Comparison of ENCODE assay signal across 8 cellular contexts in genomic region chr10:80408198-80409085, GRCh38. TPM values are rescaled to one million over a fixed set of nuclear protein-coding genes. Genes with fewer than 3 reads are reported as not detected.
A peak's percentile ranks its signal among the peaks of the same experiment; 100 is the strongest.
DNase-seq lines count a peak whose midpoint lies in the region; ATAC-seq and TF ChIP-seq lines count a peak whose summit lies in the region.

TSS of gene PRXL2A (plus strand) at chr10:80408551. CDS start at chr10:80420468, 11,917 bp downstream.

- H3K4me1 ChIP-seq in gastroesophageal sphincter = peaks cover 0 to 55% (median 5%) of the 10 kb centered on the region in 3 donors

- H3K27me3 ChIP-seq in HL-60 (ENCODE audit: insufficient read depth, poor library complexity, severe bottlenecking) = peaks cover 29% of the 10 kb centered on the region
- H3K27me3 ChIP-seq in gastroesophageal sphincter = peaks cover 14% of the 10 kb centered on the region

- TF ChIP-seq POLR2A in gastroesophageal sphincter (IDR thresholded peaks at IDR 0.05) = peak in 1 of 2 donors; percentile 14

- in situ Hi-C loops in Caki2 (cut with HindIII; ENCODE audit: low pct_unique_long_range_greater_than_20kb, low sequenced_read_pairs) = no loop called here

- WGBS in gastroesophageal sphincter (ENCODE audit: low coverage in 1 of 2), 2 donors = 0% methylated on average over 8 to 10 of the region's 94 CpGs

- POLR2A ChIA-PET in RWPE1 (lab: Yijun Ruan, JAX; ENCODE audit: low non-redundant PET) = interaction anchor here (0.5 to 1.1 kb wide), 5 partner anchors 10 to 45 kb away, joined by 3 to 5 read pairs (median 4); no protein-coding TSS in a partner anchor

- no peaks in the 10 kb centered on the region for H3K36me3 ChIP-seq in gastroesophageal sphincter

- TF ChIP-seq EP300 in gastroesophageal sphincter (IDR thresholded peaks at IDR 0.05) = no peak

- no peak for TF ChIP-seq CTCF in HL-60 (IDR thresholded peaks at IDR 0.05; ENCODE audit: insufficient read depth, low read length)
- TF ChIP-seq CTCF in RWPE1 (conservative IDR thresholded peaks at IDR 0.05; ENCODE audit: low read depth) = no peak
- peak in 2 of 4 experiments; percentile 13 to 17 for TF ChIP-seq CTCF in gastroesophageal sphincter (IDR thresholded peaks at IDR 0.05)

- H3K4me3 ChIP-seq in HL-60 (replicated peaks; ENCODE audit: insufficient read depth, low read length) (peak within 1 kb of the TSS; percentile 22), gastroesophageal sphincter (peak within 1 kb of the TSS; percentile 83 to 84)

- H3K9me3 ChIP-seq in gastroesophageal sphincter = no peaks in the 10 kb centered on the region

- ATAC-seq in GM19467 (IDR thresholded peaks at IDR 0.05; ENCODE audit: unreplicated experiment) (peak; percentile 96), gastroesophageal sphincter (peak; percentile 88)

- H3K27ac ChIP-seq in HL-60 (replicated peaks) (no peak within 1 kb of the TSS), RWPE1 (no peak within 1 kb of the TSS; the same call in 1 of the 2 replicates), gastroesophageal sphincter (peak within 1 kb of the TSS; percentile 23 to 90 (median 76))

- DNase-seq in Caki2 (ENCODE audit: low read depth) (peak; percentile 82), HL-60 (ENCODE audit: low read depth in 1 of 2, low spot score in 1 of 2) (no peak), RWPE1 (ENCODE audit: low spot score) (peak; percentile 73), occipital lobe (lab: John Stamatoyannopoulos, UW) (peak; percentile 66), superior temporal gyrus (ENCODE audit: extremely low spot score) (peak; percentile 71)
- DNase-seq in activated naive CD4-positive, alpha-beta T cell (lab: John Stamatoyannopoulos, UW) = peak; percentile 40 to 82 (median 58)

- CTCF ChIA-PET in RWPE1 (lab: Yijun Ruan, JAX) = interaction anchor here (0.6 to 1.2 kb wide), 4 partner anchors 12 to 97 kb away, joined by 3 to 4 read pairs (median 4); no protein-coding TSS in a partner anchor

RNA-seq across cellular contexts. Expression of gene PRXL2A, which starts in this region (rescaled TPM):
- total RNA-seq in Caki2 (2014; rRNA removed; shearing (Covaris generic); ENCODE audit: low replicate concordance) = 71.9 and 92.2 TPM in 2 replicates
- total RNA-seq in gastroesophageal sphincter (10 to 100 TPM; 26.4 to 29.4 (median 26.6) TPM), occipital lobe (70.5 TPM)

Comparison
In these comparisons a context has a peak if more than half of its experiments do, and no peak if none do; other contexts are left out.
1. DNase-seq: peak in Caki2 (single experiment), RWPE1 (single experiment), activated naive CD4-positive, alpha-beta T cell (4 of 4), occipital lobe (single experiment) and superior temporal gyrus (single experiment); none in HL-60 (0 of 2).
2. H3K27ac ChIP-seq: peak in gastroesophageal sphincter (4 of 4); none in HL-60 (single experiment) and RWPE1 (single experiment).